ENCODE assay signal across 1 cellular context in genomic region chr1:153792631-153793041, GRCh38.
A peak's percentile ranks its signal among the peaks of the same experiment; 100 is the strongest.
TF ChIP-seq lines count a peak whose summit lies in the region.

No MANE protein-coding gene starts in this region.

TF ChIP-seq in K562, 482 proteins besides CTCF, POLR2A, EP300 and RAD21:
- TF ChIP-seq TEAD4 (IDR thresholded peaks at IDR 0.05; ENCODE audit: low read length) (no peak), TEAD4 (CRISPR knock-in tag; IDR thresholded peaks at IDR 0.05; ENCODE audit: borderline replicate concordance) (no peak), ATF6 (CRISPR knock-in tag; IDR thresholded peaks at IDR 0.05) (no peak), ZBTB33 (CRISPR knock-in tag; IDR thresholded peaks at IDR 0.05) (peak; percentile 46; the same call in 1 of the 2 replicates), HMGXB4 (CRISPR knock-in tag; IDR thresholded peaks at IDR 0.05) (no peak)
